In genomic region chr13:75725784-75726183, GRCh38 we compare ENCODE assay signal across 17 cellular contexts.
DNase-seq lines count a peak whose midpoint lies in the region; ATAC-seq and TF ChIP-seq lines count a peak whose summit lies in the region.
"Had no signal": no experiment of that assay in that cellular context is flagged by ENCODE, and none has a peak within 500 bp of the region (broad histone marks: within the 10 kb centered on the region; RNA-seq: fewer than 3 reads in every experiment).

No MANE protein-coding gene starts in this region.

- H3K36me3 ChIP-seq in HCT116 (ENCODE audit: control insufficient read depth in 1 of 2, insufficient read depth in 2 of 2, low read length in 2 of 2) = no peaks in the 10 kb centered on the region
- H3K36me3 ChIP-seq in adipocyte (ENCODE audit: control insufficient read depth, insufficient read depth, low read length, severe bottlenecking) = peaks cover 17% of the 10 kb centered on the region
- H3K36me3 ChIP-seq in skeletal muscle satellite cell (ENCODE audit: insufficient read depth, low read length) = peaks cover 4% of the 10 kb centered on the region
- no peaks in the 10 kb centered on the region for H3K36me3 ChIP-seq in sigmoid colon
- no peaks in the 10 kb centered on the region for H3K36me3 ChIP-seq in body of pancreas (replicated peaks in 1 of 2; ENCODE audit: insufficient read depth in 1 of 2, low read depth in 2 of 2)

- CTCF ChIA-PET in HCT116 (lab: Charles Lee) = interaction anchor here (0.9 kb wide), 1 partner anchor 10 kb away, joined by 3 read pairs; no protein-coding TSS in a partner anchor

- TF ChIP-seq CTCF in HCT116 (IDR thresholded peaks at IDR 0.05 in 2 of 3, conservative IDR thresholded peaks at IDR 0.05 in 1 of 3; ENCODE audit: borderline replicate concordance in 1 of 3, insufficient read depth in 1 of 3, low read depth in 2 of 3, low read length in 2 of 3) (no peak), sigmoid colon (IDR thresholded peaks at IDR 0.05) (no peak), body of pancreas (IDR thresholded peaks at IDR 0.05) (no peak)

- ATAC-seq in HCT116 = no peak
- ATAC-seq in body of pancreas = no peak
- ATAC-seq: activated T-cell treated with anti-CD3 and anti-CD28 coated beads, Interleukin-2, amount 50 U/mL, for 4 hours; stimulated activated naive B cell treated with anti-CD40 and anti-IgM and Interleukin-4, amounts not matched to agents 10 μg/mL and 1 μg/mL and 100 μg/mL, for 72 hours had no signal

- no peak for TF ChIP-seq EP300 in sigmoid colon (IDR thresholded peaks at IDR 0.05)

- H3K4me2 ChIP-seq in HCT116 (ENCODE audit: low read length) (peak overlapping the region; percentile 36), skeletal muscle satellite cell (ENCODE audit: low read length) (peak overlapping the region; percentile 4)

- H3K27me3 ChIP-seq in HCT116 (ENCODE audit: insufficient read depth, low read length) (no peaks in the 10 kb centered on the region), adipocyte (replicated peaks; ENCODE audit: control insufficient read depth, insufficient read depth, low read length) (no peaks in the 10 kb centered on the region), skeletal muscle satellite cell (ENCODE audit: control insufficient read depth, insufficient read depth, low read length) (no peaks in the 10 kb centered on the region), sigmoid colon (no peaks in the 10 kb centered on the region), body of pancreas (no peaks in the 10 kb centered on the region)

- no TSS peak for BruUV-seq in HCT116 (replicated peaks; lab: Mats Ljungman, UMichigan)

- POLR2A ChIA-PET in HCT116 (lab: Charles Lee) = interaction anchor here (1.0 kb wide), 1 partner anchor 21 kb away, joined by 4 read pairs; no protein-coding TSS in a partner anchor

- no peak for TF ChIP-seq POLR2A in HCT116 (IDR thresholded peaks at IDR 0.05; ENCODE audit: borderline replicate concordance, extremely low read depth, insufficient read depth, insufficient read length)
- TF ChIP-seq POLR2A in sigmoid colon (IDR thresholded peaks at IDR 0.05) = no peak
- no peak for TF ChIP-seq POLR2A in body of pancreas (IDR thresholded peaks at IDR 0.05)

- RAD21 ChIA-PET in HCT116 (lab: Charles Lee; ENCODE audit: low non-redundant PET in 1 of 2, low total read pairs in 2 of 2, uncharacterized antibody in 2 of 2, unreplicated experiment in 2 of 2) = no interaction called here

- no peaks in the 10 kb centered on the region for H3K9me2 ChIP-seq in HCT116 (ENCODE audit: insufficient read depth)

- H2AFZ ChIP-seq in HCT116 (ENCODE audit: low read depth, low read length, poor library complexity, severe bottlenecking) = peak overlapping the region; percentile 51

- DNase-seq in HCT116 (ENCODE audit: low read depth, low spot score) (no peak), adipocyte (ENCODE audit: low read depth) (no peak), kidney glomerular epithelial cell (lab: John Stamatoyannopoulos, UW) (peak; percentile 23), D341Med (ENCODE audit: low spot score) (no peak), sigmoid colon (no peak), body of pancreas (no peak), pons (ENCODE audit: low spot score) (no peak)
- DNase-seq: activated CD4-positive, alpha-beta memory T cell treated with anti-CD3 and anti-CD28 coated beads for 36 hours; activated T-cell treated with anti-CD3 and anti-CD28 coated beads, Interleukin-2, amount 50 U/mL, for 4 hours; CD8-positive, alpha-beta memory T cell; effector CD4-positive, alpha-beta T cell; KG1; left colon; NCI-H1105; posterior cingulate gyrus; stimulated activated naive B cell treated with anti-CD40 and anti-IgM and Interleukin-4, amounts not matched to agents 10 μg/mL and 1 μg/mL and 100 μg/mL, for 72 hours had no signal

- no peaks in the 10 kb centered on the region for H4K20me1 ChIP-seq in HCT116 (ENCODE audit: insufficient read depth)

- no peak for TF ChIP-seq RAD21 in HCT116 (IDR thresholded peaks at IDR 0.05; ENCODE audit: low read depth)

- H3K79me2 ChIP-seq in HCT116 (ENCODE audit: insufficient read depth, low read length) = no peaks in the 10 kb centered on the region

- H3K27ac ChIP-seq in HCT116 (ENCODE audit: low read depth, low read length) (no peak overlapping the region), sigmoid colon (no peak overlapping the region), body of pancreas (peak overlapping the region in 2 of 4 donors; percentile 55 to 65)

- H3K4me1 ChIP-seq in HCT116 (ENCODE audit: control insufficient read depth in 1 of 2, insufficient read depth in 2 of 2, low read length in 2 of 2) = peaks cover 8 to 25% of the 10 kb centered on the region in 2 experiments; a peak in 3 of 4 replicates
- peaks cover 21% of the 10 kb centered on the region for H3K4me1 ChIP-seq in adipocyte (ENCODE audit: control insufficient read depth, insufficient read depth, low read length)
- peaks cover 36% of the 10 kb centered on the region for H3K4me1 ChIP-seq in skeletal muscle satellite cell (ENCODE audit: control insufficient read depth, insufficient read depth, low read length)
- H3K4me1 ChIP-seq in sigmoid colon = peaks cover 0 to 25% (median 16%) of the 10 kb centered on the region in 4 donors
- peaks cover 7% of the 10 kb centered on the region for H3K4me1 ChIP-seq in body of pancreas

- H3K9ac ChIP-seq in HCT116 (ENCODE audit: low read length) = no peak overlapping the region
- H3K9ac ChIP-seq in adipocyte (ENCODE audit: low read length) = peak overlapping the region; percentile 5
- no peak overlapping the region for H3K9ac ChIP-seq in skeletal muscle satellite cell (ENCODE audit: low read depth, low read length)

- H3K9me3 ChIP-seq in HCT116 (ENCODE audit: control insufficient read depth in 1 of 2, insufficient read depth in 1 of 2, low read depth in 1 of 2, low read length in 2 of 2) (no peaks in the 10 kb centered on the region), adipocyte (ENCODE audit: control insufficient read depth, low read length) (no peaks in the 10 kb centered on the region), skeletal muscle satellite cell (replicated peaks; ENCODE audit: low read length) (no peaks in the 10 kb centered on the region), sigmoid colon (no peaks in the 10 kb centered on the region), body of pancreas (no peaks in the 10 kb centered on the region)

- intact Hi-C loops in HCT116 (cut with micrococcal nuclease) (no loop called here), sigmoid colon (cut with DNase I) (no loop called here), body of pancreas (cut with DNase I) (no loop called here)

- no peak overlapping the region for H3K4me3 ChIP-seq in HCT116 (replicated peaks in 1 of 2; ENCODE audit: low read depth in 1 of 2, low read length in 2 of 2)
- no peak overlapping the region for H3K4me3 ChIP-seq in adipocyte (ENCODE audit: low read length)
- no peak overlapping the region for H3K4me3 ChIP-seq in skeletal muscle satellite cell (ENCODE audit: low read length)
- no peak overlapping the region for H3K4me3 ChIP-seq in sigmoid colon
- no peak overlapping the region for H3K4me3 ChIP-seq in body of pancreas

TF ChIP-seq in HCT116, 20 proteins besides CTCF, POLR2A, EP300 and RAD21 (continues in another document):
- TF ChIP-seq SIN3A (IDR thresholded peaks at IDR 0.05; ENCODE audit: low read depth) (no peak), ZBTB33 (IDR thresholded peaks at IDR 0.05; ENCODE audit: extremely low read depth, insufficient replicate concordance, low read length) (no peak), TCF7L2 (IDR thresholded peaks at IDR 0.05; ENCODE audit: borderline replicate concordance, extremely low read depth, insufficient read depth, insufficient read length) (no peak), MAX (IDR thresholded peaks at IDR 0.05) (no peak), CBX3 (IDR thresholded peaks at IDR 0.05; ENCODE audit: low read depth) (no peak), JUND (IDR thresholded peaks at IDR 0.05) (no peak), SRF (IDR thresholded peaks at IDR 0.05; ENCODE audit: low read depth) (no peak), CEBPB (IDR thresholded peaks at IDR 0.05; ENCODE audit: low read depth) (no peak), ZNF274 (IDR thresholded peaks at IDR 0.05; ENCODE audit: low read depth, low read length) (no peak), ZFX (IDR thresholded peaks at IDR 0.05) (no peak), EZH2 (IDR thresholded peaks at IDR 0.05) (no peak), EGR1 (IDR thresholded peaks at IDR 0.05; ENCODE audit: low read depth) (no peak), ELF1 (IDR thresholded peaks at IDR 0.05; ENCODE audit: borderline replicate concordance, low read depth) (no peak)
